ENCODE assay signal across 12 cellular contexts in genomic region chr2:39141346-39142011, GRCh38. TPM values are rescaled to one million over a fixed set of nuclear protein-coding genes. Genes with fewer than 3 reads are reported as not detected.
DNase-seq lines count a peak whose midpoint lies in the region; ATAC-seq and TF ChIP-seq lines count a peak whose summit lies in the region.
"Had no signal": no experiment of that assay in that cellular context is flagged by ENCODE, and none has a peak within 500 bp of the region (broad histone marks: within the 10 kb centered on the region; RNA-seq: fewer than 3 reads in every experiment).

No MANE protein-coding gene starts in this region.

- H3K27ac ChIP-seq in OCI-LY1 (ENCODE audit: low read depth, low read length, poor library complexity, severe bottlenecking) = peak overlapping the region; percentile 49
- H3K27ac ChIP-seq in left ventricle myocardium inferior (replicated peaks) = peak overlapping the region; percentile 77
- H3K27ac ChIP-seq: KMS-11 had no signal

- H3K27me3 ChIP-seq in OCI-LY1 (ENCODE audit: insufficient read depth, low read length) = no peaks in the 10 kb centered on the region
- no peaks in the 10 kb centered on the region for H3K27me3 ChIP-seq in left ventricle myocardium inferior (ENCODE audit: low read depth)
- H3K27me3 ChIP-seq: dorsolateral prefrontal cortex had no signal

- H4K20me1 ChIP-seq in OCI-LY1 (ENCODE audit: insufficient read depth, low read length) = no peaks in the 10 kb centered on the region

- no peak overlapping the region for H2AFZ ChIP-seq in OCI-LY1 (ENCODE audit: low read length)

- no peaks in the 10 kb centered on the region for H3F3A ChIP-seq in OCI-LY1 (ENCODE audit: insufficient read depth, low read length)

- DNase-seq in ELF-1 (ENCODE audit: low read depth, low spot score) = peak; percentile 38
- DNase-seq in left ventricle myocardium inferior = no peak
- DNase-seq in superior temporal gyrus (ENCODE audit: extremely low spot score) = no peak
- no peak for DNase-seq in foreskin melanocyte
- no peak for DNase-seq in NCI-H187 treated with DMSO at 0.1 percent for 48 hours (lab: John Stamatoyannopoulos, UW)
- no peak for DNase-seq in NCI-H524 treated with DMSO at 0.1 percent for 48 hours (lab: John Stamatoyannopoulos, UW)
- DNase-seq: activated CD8-positive, alpha-beta memory T cell treated with anti-CD3 and anti-CD28 coated beads, Interleukin-2, amount 50 U/mL, for 48 hours; H9 had no signal

- no peaks in the 10 kb centered on the region for H3K36me3 ChIP-seq in OCI-LY1 (ENCODE audit: insufficient read depth, low read length)
- no peaks in the 10 kb centered on the region for H3K36me3 ChIP-seq in left ventricle myocardium inferior

- H3K9ac ChIP-seq in OCI-LY1 (ENCODE audit: low read length) = no peak overlapping the region
- H3K9ac ChIP-seq: KMS-11 had no signal

- H3K9me2 ChIP-seq in OCI-LY1 (ENCODE audit: low read depth, low read length) = no peaks in the 10 kb centered on the region

- H3K79me2 ChIP-seq in OCI-LY1 (ENCODE audit: insufficient read depth, low read length) = no peaks in the 10 kb centered on the region

- H3K4me3 ChIP-seq in OCI-LY1 (ENCODE audit: low read depth, low read length, poor library complexity, severe bottlenecking) (no peak overlapping the region), left ventricle myocardium inferior (no peak overlapping the region)
- H3K4me3 ChIP-seq: dorsolateral prefrontal cortex had no signal

- intact Hi-C loops in left ventricle myocardium inferior (cut with micrococcal nuclease) = no loop called here

- H3K4me1 ChIP-seq in OCI-LY1 (ENCODE audit: insufficient read depth, low read length, severe bottlenecking) (peaks cover 23% of the 10 kb centered on the region), left ventricle myocardium inferior (peaks cover 20% of the 10 kb centered on the region)

- H3K9me3 ChIP-seq in OCI-LY1 (ENCODE audit: low read length) = no peaks in the 10 kb centered on the region
- H3K9me3 ChIP-seq in left ventricle myocardium inferior (replicated peaks) = no peaks in the 10 kb centered on the region

- H3K4me2 ChIP-seq in OCI-LY1 (ENCODE audit: low read length) = peak overlapping the region; percentile 28; the same call in 1 of the 2 replicates
- H3K4me2 ChIP-seq: KMS-11 had no signal

- ATAC-seq in GM21526 (IDR thresholded peaks at IDR 0.05; ENCODE audit: low FRiP score, unreplicated experiment) = peak; percentile 50

- TF ChIP-seq CTCF in OCI-LY1 (IDR thresholded peaks at IDR 0.05; ENCODE audit: low read length) (no peak), left ventricle myocardium inferior (IDR thresholded peaks at IDR 0.05; ENCODE audit: borderline replicate concordance) (no peak)

RNA-seq across cellular contexts. Expression of gene SOS1, which starts 20.6 kb away (rescaled TPM):
- total RNA-seq in left ventricle myocardium inferior = 20.6 TPM
